1 cellular context compared by ENCODE assay signal in genomic region chr11:68271023-68271780, GRCh38.
A peak's percentile ranks its signal among the peaks of the same experiment; 100 is the strongest.
TF ChIP-seq lines count a peak whose summit lies in the region.

No MANE protein-coding gene starts in this region.

TF ChIP-seq in HepG2, 621 proteins besides CTCF, POLR2A, EP300 and RAD21 (continued from another document and continues in another):
- TF ChIP-seq FOXA3 (CRISPR knock-in tag; IDR thresholded peaks at IDR 0.05) (peak; percentile 76), PAF1 (CRISPR knock-in tag; IDR thresholded peaks at IDR 0.05) (no peak), JUNB (CRISPR knock-in tag; IDR thresholded peaks at IDR 0.05; ENCODE audit: borderline replicate concordance) (no peak), MXD4 (CRISPR knock-in tag; IDR thresholded peaks at IDR 0.05) (peak; percentile 57; the same call in 1 of the 2 replicates), ZNF225 (CRISPR knock-in tag; IDR thresholded peaks at IDR 0.05) (no peak), ZMYM4 (CRISPR knock-in tag; IDR thresholded peaks at IDR 0.05) (no peak), U2AF1 (optimal IDR thresholded peaks at IDR 0.05; ENCODE audit: low read depth, low read length) (no peak), FLYWCH1 (CRISPR knock-in tag; IDR thresholded peaks at IDR 0.05) (0 out of 2 replicates have a peak, but pooled peaks have one; percentile 13), HOXA3 (CRISPR knock-in tag; IDR thresholded peaks at IDR 0.05) (0 out of 2 replicates have a peak, but pooled peaks have one; percentile 0), ATF1 (CRISPR knock-in tag; IDR thresholded peaks at IDR 0.05) (0 out of 2 replicates have a peak, but pooled peaks have one; percentile 21), TBX3 (IDR thresholded peaks at IDR 0.05; ENCODE audit: borderline replicate concordance) (0 out of 2 replicates have a peak, but pooled peaks have one; percentile 13), ZNF761 (CRISPR knock-in tag; conservative IDR thresholded peaks at IDR 0.05) (no peak), IRX3 (CRISPR knock-in tag; IDR thresholded peaks at IDR 0.05; ENCODE audit: borderline replicate concordance, low read depth) (no peak), ZNF121 (CRISPR knock-in tag; IDR thresholded peaks at IDR 0.05) (no peak), NR2F6 (IDR thresholded peaks at IDR 0.05) (no peak), NR2F6 (CRISPR knock-in tag; IDR thresholded peaks at IDR 0.05) (no peak), TCF7 (IDR thresholded peaks at IDR 0.05; ENCODE audit: low read depth) (no peak), ZNF816 (CRISPR knock-in tag; IDR thresholded peaks at IDR 0.05; ENCODE audit: borderline replicate concordance) (no peak), SNRNP70 (IDR thresholded peaks at IDR 0.05; ENCODE audit: low read depth, low read length) (no peak), ZNF101 (CRISPR knock-in tag; IDR thresholded peaks at IDR 0.05; ENCODE audit: borderline replicate concordance, low read depth) (no peak), SRSF9 (IDR thresholded peaks at IDR 0.05; ENCODE audit: borderline replicate concordance, insufficient read depth, low read depth, low read length, poor library complexity, severe bottlenecking) (no peak), TP53 (CRISPR knock-in tag; conservative IDR thresholded peaks at IDR 0.05) (no peak), ZNF569 (CRISPR knock-in tag; IDR thresholded peaks at IDR 0.05; ENCODE audit: borderline replicate concordance) (no peak), ZNF616 (CRISPR knock-in tag; IDR thresholded peaks at IDR 0.05; ENCODE audit: low read depth) (no peak), ZNF652 (CRISPR knock-in tag; IDR thresholded peaks at IDR 0.05; ENCODE audit: borderline replicate concordance, low read depth) (no peak), ZNF513 (CRISPR knock-in tag; conservative IDR thresholded peaks at IDR 0.05) (no peak), CAMTA2 (CRISPR knock-in tag; IDR thresholded peaks at IDR 0.05; ENCODE audit: borderline replicate concordance) (no peak), ERF (CRISPR knock-in tag; IDR thresholded peaks at IDR 0.05) (no peak), CEBPG (CRISPR knock-in tag; IDR thresholded peaks at IDR 0.05) (no peak), ZBTB38 (CRISPR knock-in tag; IDR thresholded peaks at IDR 0.05) (no peak), ZNF782 (CRISPR knock-in tag; IDR thresholded peaks at IDR 0.05; ENCODE audit: borderline replicate concordance) (no peak), ARID4A (CRISPR knock-in tag; IDR thresholded peaks at IDR 0.05; ENCODE audit: borderline replicate concordance) (no peak), SRSF1 (optimal IDR thresholded peaks at IDR 0.05; ENCODE audit: low read depth, low read length) (no peak), GTF3A (CRISPR knock-in tag; conservative IDR thresholded peaks at IDR 0.05) (no peak), ZNF446 (CRISPR knock-in tag; IDR thresholded peaks at IDR 0.05) (0 out of 2 replicates have a peak, but pooled peaks have one; percentile 10)
- TF ChIP-seq, protein P1, sequence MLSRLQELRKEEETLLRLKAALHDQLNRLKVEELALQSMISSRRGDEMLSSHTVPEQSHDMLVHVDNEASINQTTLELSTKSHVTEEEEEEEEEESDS (CRISPR knock-in tag; IDR thresholded peaks at IDR 0.05; ENCODE audit: borderline replicate concordance) = no peak
- TF ChIP-seq, protein P2, sequence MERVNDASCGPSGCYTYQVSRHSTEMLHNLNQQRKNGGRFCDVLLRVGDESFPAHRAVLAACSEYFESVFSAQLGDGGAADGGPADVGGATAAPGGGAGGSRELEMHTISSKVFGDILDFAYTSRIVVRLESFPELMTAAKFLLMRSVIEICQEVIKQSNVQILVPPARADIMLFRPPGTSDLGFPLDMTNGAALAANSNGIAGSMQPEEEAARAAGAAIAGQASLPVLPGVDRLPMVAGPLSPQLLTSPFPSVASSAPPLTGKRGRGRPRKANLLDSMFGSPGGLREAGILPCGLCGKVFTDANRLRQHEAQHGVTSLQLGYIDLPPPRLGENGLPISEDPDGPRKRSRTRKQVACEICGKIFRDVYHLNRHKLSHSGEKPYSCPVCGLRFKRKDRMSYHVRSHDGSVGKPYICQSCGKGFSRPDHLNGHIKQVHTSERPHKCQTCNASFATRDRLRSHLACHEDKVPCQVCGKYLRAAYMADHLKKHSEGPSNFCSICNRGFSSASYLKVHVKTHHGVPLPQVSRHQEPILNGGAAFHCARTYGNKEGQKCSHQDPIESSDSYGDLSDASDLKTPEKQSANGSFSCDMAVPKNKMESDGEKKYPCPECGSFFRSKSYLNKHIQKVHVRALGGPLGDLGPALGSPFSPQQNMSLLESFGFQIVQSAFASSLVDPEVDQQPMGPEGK (CRISPR knock-in tag; IDR thresholded peaks at IDR 0.05) = 0 out of 2 replicates have a peak, but pooled peaks have one; percentile 22
- TF ChIP-seq, protein P3, sequence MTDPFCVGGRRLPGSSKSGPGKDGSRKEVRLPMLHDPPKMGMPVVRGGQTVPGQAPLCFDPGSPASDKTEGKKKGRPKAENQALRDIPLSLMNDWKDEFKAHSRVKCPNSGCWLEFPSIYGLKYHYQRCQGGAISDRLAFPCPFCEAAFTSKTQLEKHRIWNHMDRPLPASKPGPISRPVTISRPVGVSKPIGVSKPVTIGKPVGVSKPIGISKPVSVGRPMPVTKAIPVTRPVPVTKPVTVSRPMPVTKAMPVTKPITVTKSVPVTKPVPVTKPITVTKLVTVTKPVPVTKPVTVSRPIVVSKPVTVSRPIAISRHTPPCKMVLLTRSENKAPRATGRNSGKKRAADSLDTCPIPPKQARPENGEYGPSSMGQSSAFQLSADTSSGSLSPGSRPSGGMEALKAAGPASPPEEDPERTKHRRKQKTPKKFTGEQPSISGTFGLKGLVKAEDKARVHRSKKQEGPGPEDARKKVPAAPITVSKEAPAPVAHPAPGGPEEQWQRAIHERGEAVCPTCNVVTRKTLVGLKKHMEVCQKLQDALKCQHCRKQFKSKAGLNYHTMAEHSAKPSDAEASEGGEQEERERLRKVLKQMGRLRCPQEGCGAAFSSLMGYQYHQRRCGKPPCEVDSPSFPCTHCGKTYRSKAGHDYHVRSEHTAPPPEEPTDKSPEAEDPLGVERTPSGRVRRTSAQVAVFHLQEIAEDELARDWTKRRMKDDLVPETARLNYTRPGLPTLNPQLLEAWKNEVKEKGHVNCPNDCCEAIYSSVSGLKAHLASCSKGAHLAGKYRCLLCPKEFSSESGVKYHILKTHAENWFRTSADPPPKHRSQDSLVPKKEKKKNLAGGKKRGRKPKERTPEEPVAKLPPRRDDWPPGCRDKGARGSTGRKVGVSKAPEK (CRISPR knock-in tag; IDR thresholded peaks at IDR 0.05; ENCODE audit: borderline replicate concordance) = no peak
- TF ChIP-seq, protein P4, sequence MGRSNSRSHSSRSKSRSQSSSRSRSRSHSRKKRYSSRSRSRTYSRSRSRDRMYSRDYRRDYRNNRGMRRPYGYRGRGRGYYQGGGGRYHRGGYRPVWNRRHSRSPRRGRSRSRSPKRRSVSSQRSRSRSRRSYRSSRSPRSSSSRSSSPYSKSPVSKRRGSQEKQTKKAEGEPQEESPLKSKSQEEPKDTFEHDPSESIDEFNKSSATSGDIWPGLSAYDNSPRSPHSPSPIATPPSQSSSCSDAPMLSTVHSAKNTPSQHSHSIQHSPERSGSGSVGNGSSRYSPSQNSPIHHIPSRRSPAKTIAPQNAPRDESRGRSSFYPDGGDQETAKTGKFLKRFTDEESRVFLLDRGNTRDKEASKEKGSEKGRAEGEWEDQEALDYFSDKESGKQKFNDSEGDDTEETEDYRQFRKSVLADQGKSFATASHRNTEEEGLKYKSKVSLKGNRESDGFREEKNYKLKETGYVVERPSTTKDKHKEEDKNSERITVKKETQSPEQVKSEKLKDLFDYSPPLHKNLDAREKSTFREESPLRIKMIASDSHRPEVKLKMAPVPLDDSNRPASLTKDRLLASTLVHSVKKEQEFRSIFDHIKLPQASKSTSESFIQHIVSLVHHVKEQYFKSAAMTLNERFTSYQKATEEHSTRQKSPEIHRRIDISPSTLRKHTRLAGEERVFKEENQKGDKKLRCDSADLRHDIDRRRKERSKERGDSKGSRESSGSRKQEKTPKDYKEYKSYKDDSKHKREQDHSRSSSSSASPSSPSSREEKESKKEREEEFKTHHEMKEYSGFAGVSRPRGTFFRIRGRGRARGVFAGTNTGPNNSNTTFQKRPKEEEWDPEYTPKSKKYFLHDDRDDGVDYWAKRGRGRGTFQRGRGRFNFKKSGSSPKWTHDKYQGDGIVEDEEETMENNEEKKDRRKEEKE (IDR thresholded peaks at IDR 0.05) = no peak
- TF ChIP-seq, protein P5, sequence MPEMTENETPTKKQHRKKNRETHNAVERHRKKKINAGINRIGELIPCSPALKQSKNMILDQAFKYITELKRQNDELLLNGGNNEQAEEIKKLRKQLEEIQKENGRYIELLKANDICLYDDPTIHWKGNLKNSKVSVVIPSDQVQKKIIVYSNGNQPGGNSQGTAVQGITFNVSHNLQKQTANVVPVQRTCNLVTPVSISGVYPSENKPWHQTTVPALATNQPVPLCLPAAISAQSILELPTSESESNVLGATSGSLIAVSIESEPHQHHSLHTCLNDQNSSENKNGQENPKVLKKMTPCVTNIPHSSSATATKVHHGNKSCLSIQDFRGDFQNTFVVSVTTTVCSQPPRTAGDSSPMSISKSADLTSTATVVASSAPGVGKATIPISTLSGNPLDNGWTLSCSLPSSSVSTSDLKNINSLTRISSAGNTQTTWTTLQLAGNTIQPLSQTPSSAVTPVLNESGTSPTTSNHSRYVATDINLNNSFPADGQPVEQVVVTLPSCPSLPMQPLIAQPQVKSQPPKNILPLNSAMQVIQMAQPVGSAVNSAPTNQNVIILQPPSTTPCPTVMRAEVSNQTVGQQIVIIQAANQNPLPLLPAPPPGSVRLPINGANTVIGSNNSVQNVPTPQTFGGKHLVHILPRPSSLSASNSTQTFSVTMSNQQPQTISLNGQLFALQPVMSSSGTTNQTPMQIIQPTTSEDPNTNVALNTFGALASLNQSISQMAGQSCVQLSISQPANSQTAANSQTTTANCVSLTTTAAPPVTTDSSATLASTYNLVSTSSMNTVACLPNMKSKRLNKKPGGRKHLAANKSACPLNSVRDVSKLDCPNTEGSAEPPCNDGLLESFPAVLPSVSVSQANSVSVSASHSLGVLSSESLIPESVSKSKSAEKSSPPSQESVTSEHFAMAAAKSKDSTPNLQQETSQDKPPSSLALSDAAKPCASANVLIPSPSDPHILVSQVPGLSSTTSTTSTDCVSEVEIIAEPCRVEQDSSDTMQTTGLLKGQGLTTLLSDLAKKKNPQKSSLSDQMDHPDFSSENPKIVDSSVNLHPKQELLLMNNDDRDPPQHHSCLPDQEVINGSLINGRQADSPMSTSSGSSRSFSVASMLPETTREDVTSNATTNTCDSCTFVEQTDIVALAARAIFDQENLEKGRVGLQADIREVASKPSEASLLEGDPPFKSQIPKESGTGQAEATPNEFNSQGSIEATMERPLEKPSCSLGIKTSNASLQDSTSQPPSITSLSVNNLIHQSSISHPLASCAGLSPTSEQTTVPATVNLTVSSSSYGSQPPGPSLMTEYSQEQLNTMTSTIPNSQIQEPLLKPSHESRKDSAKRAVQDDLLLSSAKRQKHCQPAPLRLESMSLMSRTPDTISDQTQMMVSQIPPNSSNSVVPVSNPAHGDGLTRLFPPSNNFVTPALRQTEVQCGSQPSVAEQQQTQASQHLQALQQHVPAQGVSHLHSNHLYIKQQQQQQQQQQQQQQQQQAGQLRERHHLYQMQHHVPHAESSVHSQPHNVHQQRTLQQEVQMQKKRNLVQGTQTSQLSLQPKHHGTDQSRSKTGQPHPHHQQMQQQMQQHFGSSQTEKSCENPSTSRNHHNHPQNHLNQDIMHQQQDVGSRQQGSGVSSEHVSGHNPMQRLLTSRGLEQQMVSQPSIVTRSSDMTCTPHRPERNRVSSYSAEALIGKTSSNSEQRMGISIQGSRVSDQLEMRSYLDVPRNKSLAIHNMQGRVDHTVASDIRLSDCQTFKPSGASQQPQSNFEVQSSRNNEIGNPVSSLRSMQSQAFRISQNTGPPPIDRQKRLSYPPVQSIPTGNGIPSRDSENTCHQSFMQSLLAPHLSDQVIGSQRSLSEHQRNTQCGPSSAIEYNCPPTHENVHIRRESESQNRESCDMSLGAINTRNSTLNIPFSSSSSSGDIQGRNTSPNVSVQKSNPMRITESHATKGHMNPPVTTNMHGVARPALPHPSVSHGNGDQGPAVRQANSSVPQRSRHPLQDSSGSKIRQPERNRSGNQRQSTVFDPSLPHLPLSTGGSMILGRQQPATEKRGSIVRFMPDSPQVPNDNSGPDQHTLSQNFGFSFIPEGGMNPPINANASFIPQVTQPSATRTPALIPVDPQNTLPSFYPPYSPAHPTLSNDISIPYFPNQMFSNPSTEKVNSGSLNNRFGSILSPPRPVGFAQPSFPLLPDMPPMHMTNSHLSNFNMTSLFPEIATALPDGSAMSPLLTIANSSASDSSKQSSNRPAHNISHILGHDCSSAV (CRISPR knock-in tag; IDR thresholded peaks at IDR 0.05; ENCODE audit: borderline replicate concordance) = no peak
- TF ChIP-seq, protein P6, sequence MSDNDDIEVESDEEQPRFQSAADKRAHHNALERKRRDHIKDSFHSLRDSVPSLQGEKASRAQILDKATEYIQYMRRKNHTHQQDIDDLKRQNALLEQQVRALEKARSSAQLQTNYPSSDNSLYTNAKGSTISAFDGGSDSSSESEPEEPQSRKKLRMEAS (IDR thresholded peaks at IDR 0.05) = no peak
